In the genomic region with DNA sequence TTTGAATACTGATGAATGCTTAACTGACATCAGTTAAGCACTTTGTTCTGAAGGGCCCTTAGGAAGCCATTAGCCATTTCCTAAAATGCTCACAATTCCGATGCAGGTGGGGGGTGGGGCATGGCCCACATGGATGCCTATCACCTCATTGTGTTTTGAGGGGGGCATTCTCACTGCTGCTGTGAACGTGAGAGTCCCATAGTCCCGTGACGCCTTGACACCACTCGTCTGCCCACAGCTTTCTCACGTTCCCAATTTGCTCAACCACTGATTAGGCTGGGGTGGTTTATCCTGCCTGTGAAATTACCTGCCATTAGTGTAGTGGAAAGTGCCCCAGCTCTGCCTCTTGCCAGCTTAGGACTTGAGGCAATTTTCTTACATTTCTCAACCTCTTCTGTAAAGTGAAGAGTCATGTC, we compare ENCODE assay signal across 8 cellular contexts. TPM values are rescaled to one million over a fixed set of nuclear protein-coding genes. Genes with fewer than 3 reads are reported as not detected.
DNase-seq lines count a peak whose midpoint lies in the region; FAIRE-seq and TF ChIP-seq lines count a peak whose summit lies in the region.

No MANE protein-coding gene starts in this region.

- TF ChIP-seq EP300 in SK-N-SH (IDR thresholded peaks at IDR 0.05; ENCODE audit: borderline replicate concordance in 1 of 2, low read depth in 1 of 2, low read length in 1 of 2): no peak

- POLR2A ChIA-PET in activated CD4-positive, alpha-beta memory T cell treated with anti-CD3 and anti-CD28 coated beads, Interleukin-2, amount 10 ng/mL, durations not matched to agents 7 days and 5 days (lab: Charles Lee): interaction anchor here (0.7 to 1.6 kb wide), 9 partner anchors 10 to 174 kb away, joined by 3 to 7 read pairs (median 4); a partner anchor contains a TSS
- POLR2A ChIA-PET in SK-N-SH (lab: Yijun Ruan, JAX): no interaction called here

- peaks cover 40% of the 10 kb centered on the region for H3F3A ChIP-seq in SK-N-SH (replicated peaks; ENCODE audit: insufficient read depth)

- H3K36me3 ChIP-seq in hepatocyte (replicated peaks; ENCODE audit: insufficient read depth, low read depth) (no peaks in the 10 kb centered on the region), SK-N-SH (replicated peaks in 1 of 2; ENCODE audit: control insufficient read depth in 1 of 2, insufficient read depth in 2 of 2, low read length in 1 of 2) (no peaks in the 10 kb centered on the region)

- H3K9ac ChIP-seq in SK-N-SH: no peak overlapping the region

- H3K79me2 ChIP-seq in hepatocyte (no peaks in the 10 kb centered on the region), SK-N-SH (ENCODE audit: insufficient read depth) (no peaks in the 10 kb centered on the region; the same call in 1 of the 2 replicates)

- TF ChIP-seq CTCF in hepatocyte (IDR thresholded peaks at IDR 0.05; ENCODE audit: poor library complexity) (no peak), SK-N-SH (IDR thresholded peaks at IDR 0.05) (no peak)

- H3K4me2 ChIP-seq in hepatocyte (peak overlapping the region; percentile 87), SK-N-SH (no peak overlapping the region)

- no peak for TF ChIP-seq RAD21 in SK-N-SH (IDR thresholded peaks at IDR 0.05; ENCODE audit: low read length)

- CTCF ChIA-PET in activated CD4-positive, alpha-beta memory T cell treated with anti-CD3 and anti-CD28 coated beads, Interleukin-2, amount 10 ng/mL, durations not matched to agents 7 days and 5 days (lab: Charles Lee): interaction anchor here (1.2 to 1.9 kb wide), 4 partner anchors 17 to 216 kb away, joined by 3 to 5 read pairs (median 4); no protein-coding TSS in a partner anchor
- CTCF ChIA-PET in SK-N-SH (lab: Yijun Ruan, JAX): interaction anchor here (0.7 kb wide), 1 partner anchor 19 kb away, joined by 3 read pairs; no protein-coding TSS in a partner anchor

- H3K27ac ChIP-seq in hepatocyte (no peak overlapping the region), SK-N-SH (ENCODE audit: low read depth in 2 of 2, low read length in 1 of 2) (peak overlapping the region in 1 of 2 experiments; percentile 76; a peak in 2 of 4 replicates)

- no peak overlapping the region for H2AFZ ChIP-seq in hepatocyte
- H2AFZ ChIP-seq in SK-N-SH (ENCODE audit: low read depth): no peak overlapping the region

- H4K20me1 ChIP-seq in hepatocyte (ENCODE audit: insufficient read depth, poor library complexity, severe bottlenecking): no peaks in the 10 kb centered on the region
- H4K20me1 ChIP-seq in SK-N-SH (ENCODE audit: insufficient read depth): no peaks in the 10 kb centered on the region

- H3K4me1 ChIP-seq in hepatocyte (ENCODE audit: insufficient read depth) (peaks cover 6% of the 10 kb centered on the region), SK-N-SH (ENCODE audit: control insufficient read depth in 1 of 2, insufficient read depth in 2 of 2, low read depth in 1 of 2, low read length in 1 of 2) (peaks cover 8 to 55% of the 10 kb centered on the region in 2 experiments; a peak in 3 of 4 replicates)

- H3K27ac Mint-ChIP-seq in activated CD4-positive, alpha-beta memory T cell treated with anti-CD3 and anti-CD28 coated beads, Interleukin-2, amount 10 ng/mL, durations not matched to agents 7 days and 5 days: peak overlapping the region; percentile 72

- peaks cover 14% of the 10 kb centered on the region for H3K27me3 ChIP-seq in hepatocyte
- no peaks in the 10 kb centered on the region for H3K27me3 ChIP-seq in SK-N-SH (ENCODE audit: insufficient read depth)

- peaks cover 2% of the 10 kb centered on the region for H3K36me3 Mint-ChIP-seq in activated CD4-positive, alpha-beta memory T cell treated with anti-CD3 and anti-CD28 coated beads, Interleukin-2, amount 10 ng/mL, durations not matched to agents 7 days and 5 days (ENCODE audit: low read depth)

- 34% methylated on average over 6 of the region's 6 CpGs for WGBS in hepatocyte (ENCODE audit: low lambda C conversion rate, missing lambda C conversion rate)
- WGBS in SK-N-SH (ENCODE audit: low lambda C conversion rate): 98% methylated on average over 6 of the region's 6 CpGs

- H3K27me3 Mint-ChIP-seq in activated CD4-positive, alpha-beta memory T cell treated with anti-CD3 and anti-CD28 coated beads, Interleukin-2, amount 10 ng/mL, durations not matched to agents 7 days and 5 days: no peaks in the 10 kb centered on the region

- H3K9me2 ChIP-seq in hepatocyte (replicated peaks; ENCODE audit: insufficient read depth) (no peaks in the 10 kb centered on the region), SK-N-SH (no peaks in the 10 kb centered on the region)

- peak; percentile 32 to 48 for DNase-seq in stimulated activated CD4-positive, alpha-beta T cell treated with anti-CD3 and anti-CD28 coated beads, Interleukin-2, amount 100 ng/mL, for 24 hours
- DNase-seq in stimulated activated CD4-positive, alpha-beta T cell treated with anti-CD3 and anti-CD28 coated beads, Interleukin-12 subunit alpha, Interleukin-12 subunit beta, amount 100 ng/mL, for 4 hours: no peak
- no peak for DNase-seq in activated CD4-positive, alpha-beta memory T cell treated with anti-CD3 and anti-CD28 coated beads, Interleukin-2, amount 10 ng/mL, durations not matched to agents 7 days and 5 days
- DNase-seq in hepatocyte (ENCODE audit: low spot score) (no peak), urothelium cell line (ENCODE audit: low spot score) (no peak), NCI-H69 (lab: John Stamatoyannopoulos, UW) (no peak), SK-N-SH (no peak), DMS53 (lab: John Stamatoyannopoulos, UW) (no peak)

- FAIRE-seq in urothelium cell line (lab: Jason Lieb, UNC): peak; percentile 40

- H3K4me3 ChIP-seq in hepatocyte: no peak overlapping the region
- H3K4me3 ChIP-seq in SK-N-SH (ENCODE audit: low read depth in 2 of 2, low read length in 1 of 2): no peak overlapping the region

- H3K4me3 Mint-ChIP-seq in activated CD4-positive, alpha-beta memory T cell treated with anti-CD3 and anti-CD28 coated beads, Interleukin-2, amount 10 ng/mL, durations not matched to agents 7 days and 5 days: peak overlapping the region; percentile 23

- H3K4me1 Mint-ChIP-seq in activated CD4-positive, alpha-beta memory T cell treated with anti-CD3 and anti-CD28 coated beads, Interleukin-2, amount 10 ng/mL, durations not matched to agents 7 days and 5 days: peaks cover 60% of the 10 kb centered on the region

- H3K9me3 ChIP-seq in hepatocyte (ENCODE audit: low read depth) (no peaks in the 10 kb centered on the region), SK-N-SH (no peaks in the 10 kb centered on the region)

- no peaks in the 10 kb centered on the region for H3K9me3 Mint-ChIP-seq in activated CD4-positive, alpha-beta memory T cell treated with anti-CD3 and anti-CD28 coated beads, Interleukin-2, amount 10 ng/mL, durations not matched to agents 7 days and 5 days

TF ChIP-seq in SK-N-SH, 30 proteins besides CTCF, POLR2A, EP300 and RAD21:
- TF ChIP-seq FOXJ3 (CRISPR knock-in tag; IDR thresholded peaks at IDR 0.05): no peak
TF ChIP-seq in SK-N-SH: peak in this region for 0.

RNA-seq across cellular contexts. Expression of a gene that starts 31.9 kb away (rescaled TPM):
- 100 to 1,000 TPM; 143 TPM for total RNA-seq in activated CD4-positive, alpha-beta memory T cell treated with anti-CD3 and anti-CD28 coated beads, Interleukin-2, amount 10 ng/mL, durations not matched to agents 7 days and 5 days
- 47.5 and 49.6 TPM in 2 replicates for total RNA-seq in hepatocyte
- polyA plus RNA-seq in hepatocyte (54.2 and 60.7 TPM in 2 replicates), SK-N-SH (2012; rRNA removed) (38.2 and 52.0 TPM in 2 replicates)
- 32.6 and 37.1 TPM in 2 replicates for polyA plus RNA-seq in SK-N-SH (2012; cell fraction: cytosol; rRNA removed)
- 60.7 and 85.8 TPM in 2 replicates for polyA plus RNA-seq in SK-N-SH (2012; cell fraction: nucleus; rRNA removed)

RNA-seq across cellular contexts. Expression of a gene that starts 37.9 kb away (rescaled TPM):
- 10 to 100 TPM; 81.0 to 83.0 TPM for total RNA-seq in activated CD4-positive, alpha-beta memory T cell treated with anti-CD3 and anti-CD28 coated beads, Interleukin-2, amount 10 ng/mL, durations not matched to agents 7 days and 5 days
- total RNA-seq in hepatocyte: 35.4 and 40.8 TPM in 2 replicates
- polyA plus RNA-seq in hepatocyte: 53.5 and 64.1 TPM in 2 replicates
- 8.0 and 10.1 TPM in 2 replicates for polyA plus RNA-seq in SK-N-SH (2012; rRNA removed)
- polyA plus RNA-seq in SK-N-SH (2012; cell fraction: cytosol; rRNA removed): 13.8 and 19.8 TPM in 2 replicates
- 4.9 and 9.1 TPM in 2 replicates for polyA plus RNA-seq in SK-N-SH (2012; cell fraction: nucleus; rRNA removed)

Comparison
In these comparisons a context has a peak if more than half of its experiments do, and no peak if none do; other contexts are left out.
1. DNase-seq: peak in stimulated activated CD4-positive, alpha-beta T cell treated with anti-CD3 and anti-CD28 coated beads, Interleukin-2, amount 100 ng/mL, for 24 hours (2 of 2); none in stimulated activated CD4-positive, alpha-beta T cell treated with anti-CD3 and anti-CD28 coated beads, Interleukin-12 subunit alpha, Interleukin-12 subunit beta, amount 100 ng/mL, for 4 hours (single experiment), activated CD4-positive, alpha-beta memory T cell treated with anti-CD3 and anti-CD28 coated beads, Interleukin-2, amount 10 ng/mL, durations not matched to agents 7 days and 5 days (single experiment), hepatocyte (single experiment), urothelium cell line (single experiment), NCI-H69 (single experiment), SK-N-SH (single experiment) and DMS53 (single experiment).